In the genomic region with DNA sequence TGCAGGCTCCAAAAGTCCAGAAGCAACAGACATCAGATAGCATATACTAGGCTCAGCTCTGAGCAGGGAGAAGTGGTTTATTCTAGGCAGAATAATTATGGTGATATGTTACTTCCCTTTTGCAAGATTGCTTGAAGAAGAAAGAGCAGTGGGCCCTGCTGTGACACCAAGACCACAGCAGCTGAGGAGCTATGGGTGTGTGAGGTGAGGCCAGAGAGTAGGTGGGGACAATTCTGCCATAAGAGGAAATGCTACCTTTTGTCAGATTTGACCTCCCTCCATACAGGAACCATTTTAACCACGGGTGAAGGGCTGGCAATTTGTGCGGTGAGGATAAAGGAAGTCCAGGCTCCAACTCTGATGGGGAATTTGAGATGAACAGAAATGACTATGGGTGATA, we compare ENCODE assay signal across 17 cellular contexts. TPM values are rescaled to one million over a fixed set of nuclear protein-coding genes. Genes with fewer than 3 reads are reported as not detected.
DNase-seq lines count a peak whose midpoint lies in the region; ATAC-seq and TF ChIP-seq lines count a peak whose summit lies in the region.
"Had no signal": no experiment of that assay in that cellular context is flagged by ENCODE, and none has a peak within 500 bp of the region (broad histone marks: within the 10 kb centered on the region; RNA-seq: fewer than 3 reads in every experiment).

No MANE protein-coding gene starts in this region.

- BruUV-seq in PC-9 (replicated peaks; lab: Mats Ljungman, UMichigan) = no TSS peak
- BruUV-seq in Calu3 (replicated peaks; lab: Mats Ljungman, UMichigan) = no TSS peak

- H3K4me2 ChIP-seq in PC-9 = no peak overlapping the region

- H3K27me3 Mint-ChIP-seq in memory B cell = no peaks in the 10 kb centered on the region
- peaks cover 4% of the 10 kb centered on the region for H3K27me3 Mint-ChIP-seq in activated CD4-positive, alpha-beta memory T cell treated with anti-CD3 and anti-CD28 coated beads, Interleukin-2, amount 10 ng/mL, durations not matched to agents 7 days and 5 days
- peaks cover 22% of the 10 kb centered on the region for H3K27me3 Mint-ChIP-seq in Calu3 (ENCODE audit: unreplicated experiment)
- no peaks in the 10 kb centered on the region for H3K27me3 Mint-ChIP-seq in activated T-cell treated with anti-CD3 and anti-CD28 coated beads, Interleukin-2, amount 50 U/mL, for 72 hours (ENCODE audit: low read depth)

- no peaks in the 10 kb centered on the region for H3K36me3 ChIP-seq in PC-9 (ENCODE audit: low read depth)

- no peaks in the 10 kb centered on the region for H3F3A ChIP-seq in PC-9 (ENCODE audit: insufficient read depth, low read depth)

- H3K4me3 ChIP-seq in PC-9 = no peak overlapping the region
- H3K4me3 ChIP-seq: GM23248, K562 had no signal

- no peak for TF ChIP-seq CTCF in GM10266 (IDR thresholded peaks at IDR 0.05; ENCODE audit: control insufficient read depth, insufficient read depth, low read depth, missing control alignments)
- TF ChIP-seq CTCF in PC-9 (conservative IDR thresholded peaks at IDR 0.05) = no peak
- TF ChIP-seq CTCF in Calu3 (IDR thresholded peaks at IDR 0.05; ENCODE audit: unreplicated experiment) = no peak

- H3K27ac Mint-ChIP-seq in memory B cell = peak overlapping the region; percentile 24
- no peak overlapping the region for H3K27ac Mint-ChIP-seq in activated CD4-positive, alpha-beta memory T cell treated with anti-CD3 and anti-CD28 coated beads, Interleukin-2, amount 10 ng/mL, durations not matched to agents 7 days and 5 days
- no peak overlapping the region for H3K27ac Mint-ChIP-seq in Calu3 (ENCODE audit: unreplicated experiment)
- H3K27ac Mint-ChIP-seq in activated T-cell treated with anti-CD3 and anti-CD28 coated beads, Interleukin-2, amount 50 U/mL, for 72 hours = no peak overlapping the region
- H3K27ac Mint-ChIP-seq: WTC11 had no signal

- peaks cover 26% of the 10 kb centered on the region for H3K4me1 Mint-ChIP-seq in memory B cell
- H3K4me1 Mint-ChIP-seq in activated CD4-positive, alpha-beta memory T cell treated with anti-CD3 and anti-CD28 coated beads, Interleukin-2, amount 10 ng/mL, durations not matched to agents 7 days and 5 days = peaks cover 12% of the 10 kb centered on the region
- H3K4me1 Mint-ChIP-seq in Calu3 (ENCODE audit: low read depth, unreplicated experiment) = no peaks in the 10 kb centered on the region
- peaks cover 20% of the 10 kb centered on the region for H3K4me1 Mint-ChIP-seq in activated T-cell treated with anti-CD3 and anti-CD28 coated beads, Interleukin-2, amount 50 U/mL, for 72 hours (ENCODE audit: low read depth)

- H3K36me3 Mint-ChIP-seq in memory B cell (no peaks in the 10 kb centered on the region), Calu3 (ENCODE audit: insufficient read depth, unreplicated experiment) (no peaks in the 10 kb centered on the region)
- H3K36me3 Mint-ChIP-seq in activated CD4-positive, alpha-beta memory T cell treated with anti-CD3 and anti-CD28 coated beads, Interleukin-2, amount 10 ng/mL, durations not matched to agents 7 days and 5 days (ENCODE audit: low read depth) = no peaks in the 10 kb centered on the region
- peaks cover 0 to 4% of the 10 kb centered on the region in 2 donors for H3K36me3 Mint-ChIP-seq in activated T-cell treated with anti-CD3 and anti-CD28 coated beads, Interleukin-2, amount 50 U/mL, for 72 hours (ENCODE audit: insufficient read depth in 2 of 2)
- H3K36me3 Mint-ChIP-seq: WTC11 had no signal

- H3K4me3 Mint-ChIP-seq in memory B cell (peak overlapping the region; percentile 2), Calu3 (ENCODE audit: low read depth, unreplicated experiment) (no peak overlapping the region)
- no peak overlapping the region for H3K4me3 Mint-ChIP-seq in activated CD4-positive, alpha-beta memory T cell treated with anti-CD3 and anti-CD28 coated beads, Interleukin-2, amount 10 ng/mL, durations not matched to agents 7 days and 5 days
- no peak overlapping the region for H3K4me3 Mint-ChIP-seq in activated T-cell treated with anti-CD3 and anti-CD28 coated beads, Interleukin-2, amount 50 U/mL, for 72 hours
- H3K4me3 Mint-ChIP-seq: WTC11 had no signal

- DNase-seq in GM10266 (ENCODE audit: extremely low spot score) = peak; percentile 16
- DNase-seq in OCI-M1 (lab: John Stamatoyannopoulos, UW) = peak; percentile 37
- peak; percentile 26 to 61 for DNase-seq in memory B cell (ENCODE audit: low spot score in 2 of 2)
- DNase-seq in PC-9 = no peak
- no peak for DNase-seq in activated CD4-positive, alpha-beta memory T cell treated with anti-CD3 and anti-CD28 coated beads, Interleukin-2, amount 10 ng/mL, durations not matched to agents 7 days and 5 days
- no peak for DNase-seq in Calu3
- DNase-seq in activated T-cell treated with anti-CD3 and anti-CD28 coated beads, Interleukin-2, amount 50 U/mL, for 72 hours = no peak
- DNase-seq: activated T-cell treated with anti-CD3 and anti-CD28 coated beads for 4 hours, DMS79 treated with DMSO at 0.1 percent for 48 hours, erythroblast, GM23248, left ventricle myocardium superior, NCI-H187 treated with DMSO at 0.1 percent for 48 hours, Right ventricle myocardium superior had no signal

- ATAC-seq in HG02885 (IDR thresholded peaks at IDR 0.05; ENCODE audit: poor library complexity, unreplicated experiment) = peak; percentile 48
- ATAC-seq in memory B cell (ENCODE audit: low read depth) = peak; percentile 96
- no peak for ATAC-seq in activated T-cell treated with anti-CD3 and anti-CD28 coated beads, Interleukin-2, amount 50 U/mL, for 72 hours (replicated peaks in 1 of 2)
- ATAC-seq: K562, left ventricle myocardium superior, WTC11 had no signal

- intact Hi-C loops in PC-9 (cut with micrococcal nuclease; ENCODE audit: unreplicated experiment) = no loop called here
- intact Hi-C loops in Calu3 (cut with micrococcal nuclease; ENCODE audit: unreplicated experiment) = no loop called here

- H3K4me1 ChIP-seq in PC-9 (replicated peaks; ENCODE audit: insufficient read depth) = no peaks in the 10 kb centered on the region

- H4K20me1 ChIP-seq in PC-9 (ENCODE audit: insufficient read depth) = no peaks in the 10 kb centered on the region

- CTCF ChIA-PET in PC-9 (lab: Charles Lee) = no interaction called here
- CTCF ChIA-PET in activated CD4-positive, alpha-beta memory T cell treated with anti-CD3 and anti-CD28 coated beads, Interleukin-2, amount 10 ng/mL, durations not matched to agents 7 days and 5 days (lab: Charles Lee) = interaction anchor here (2.0 kb wide), 1 partner anchor 74 kb away, joined by 7 read pairs; no protein-coding TSS in a partner anchor
- CTCF ChIA-PET in Calu3 (lab: Charles Lee) = interaction anchor here (1.6 kb wide), 1 partner anchor 152 kb away, joined by 3 read pairs; no protein-coding TSS in a partner anchor

- H3K27ac ChIP-seq in PC-9 = no peak overlapping the region
- H3K27ac ChIP-seq: GM23248 had no signal

- no peaks in the 10 kb centered on the region for H3K79me2 ChIP-seq in PC-9 (ENCODE audit: low read depth)

- H3K9me3 Mint-ChIP-seq in memory B cell = peaks cover 2% of the 10 kb centered on the region
- peaks cover 5% of the 10 kb centered on the region for H3K9me3 Mint-ChIP-seq in activated CD4-positive, alpha-beta memory T cell treated with anti-CD3 and anti-CD28 coated beads, Interleukin-2, amount 10 ng/mL, durations not matched to agents 7 days and 5 days
- no peaks in the 10 kb centered on the region for H3K9me3 Mint-ChIP-seq in Calu3 (ENCODE audit: low read depth, unreplicated experiment)
- H3K9me3 Mint-ChIP-seq in activated T-cell treated with anti-CD3 and anti-CD28 coated beads, Interleukin-2, amount 50 U/mL, for 72 hours = peaks cover 2 to 5% of the 10 kb centered on the region in 2 donors

- POLR2A ChIA-PET in PC-9 (lab: Charles Lee; ENCODE audit: unreplicated experiment) = no interaction called here
- POLR2A ChIA-PET in activated CD4-positive, alpha-beta memory T cell treated with anti-CD3 and anti-CD28 coated beads, Interleukin-2, amount 10 ng/mL, durations not matched to agents 7 days and 5 days (lab: Charles Lee) = interaction anchor here (0.6 to 1.3 kb wide), 2 partner anchors 145 to 152 kb away, joined by 3 read pairs; no protein-coding TSS in a partner anchor

- H3K9me3 ChIP-seq in PC-9 (ENCODE audit: insufficient read depth, low read depth) = no peaks in the 10 kb centered on the region

- no peaks in the 10 kb centered on the region for H3K9me2 ChIP-seq in PC-9 (ENCODE audit: insufficient read depth)

- no peak overlapping the region for H2AFZ ChIP-seq in PC-9
- H2AFZ ChIP-seq: GM23248 had no signal

- H3K27me3 ChIP-seq in PC-9 (ENCODE audit: insufficient read depth, low read depth) = no peaks in the 10 kb centered on the region

RNA-seq across cellular contexts. Expression of a gene that starts 51.3 kb away (rescaled TPM):
- 0.33 and 0.55 TPM in 2 replicates for total RNA-seq in PC-9 (2021)
- total RNA-seq in activated CD4-positive, alpha-beta memory T cell treated with anti-CD3 and anti-CD28 coated beads, Interleukin-2, amount 10 ng/mL, durations not matched to agents 7 days and 5 days = under 1 TPM; 0.03 TPM
- 4.9 and 7.5 TPM in 2 replicates for total RNA-seq in Calu3 (2022)
- under 1 TPM; 0.19 to 0.26 TPM for total RNA-seq in activated T-cell treated with anti-CD3 and anti-CD28 coated beads, Interleukin-2, amount 50 U/mL, for 72 hours
- total RNA-seq: K562, left ventricle myocardium superior, Right ventricle myocardium superior had no signal

Comparison
In these comparisons a context has a peak if more than half of its experiments do, and no peak if none do; other contexts are left out.
1. DNase-seq: peak in GM10266 (single experiment), OCI-M1 (single experiment) and memory B cell (2 of 2); none in PC-9 (0 of 2), activated CD4-positive, alpha-beta memory T cell treated with anti-CD3 and anti-CD28 coated beads, Interleukin-2, amount 10 ng/mL, durations not matched to agents 7 days and 5 days (single experiment), Calu3 (single experiment) and activated T-cell treated with anti-CD3 and anti-CD28 coated beads, Interleukin-2, amount 50 U/mL, for 72 hours (0 of 2).
2. ATAC-seq: peak in HG02885 (single experiment) and memory B cell (single experiment); none in activated T-cell treated with anti-CD3 and anti-CD28 coated beads, Interleukin-2, amount 50 U/mL, for 72 hours (0 of 2).